11 cellular contexts compared by ENCODE assay signal in the genomic region with DNA sequence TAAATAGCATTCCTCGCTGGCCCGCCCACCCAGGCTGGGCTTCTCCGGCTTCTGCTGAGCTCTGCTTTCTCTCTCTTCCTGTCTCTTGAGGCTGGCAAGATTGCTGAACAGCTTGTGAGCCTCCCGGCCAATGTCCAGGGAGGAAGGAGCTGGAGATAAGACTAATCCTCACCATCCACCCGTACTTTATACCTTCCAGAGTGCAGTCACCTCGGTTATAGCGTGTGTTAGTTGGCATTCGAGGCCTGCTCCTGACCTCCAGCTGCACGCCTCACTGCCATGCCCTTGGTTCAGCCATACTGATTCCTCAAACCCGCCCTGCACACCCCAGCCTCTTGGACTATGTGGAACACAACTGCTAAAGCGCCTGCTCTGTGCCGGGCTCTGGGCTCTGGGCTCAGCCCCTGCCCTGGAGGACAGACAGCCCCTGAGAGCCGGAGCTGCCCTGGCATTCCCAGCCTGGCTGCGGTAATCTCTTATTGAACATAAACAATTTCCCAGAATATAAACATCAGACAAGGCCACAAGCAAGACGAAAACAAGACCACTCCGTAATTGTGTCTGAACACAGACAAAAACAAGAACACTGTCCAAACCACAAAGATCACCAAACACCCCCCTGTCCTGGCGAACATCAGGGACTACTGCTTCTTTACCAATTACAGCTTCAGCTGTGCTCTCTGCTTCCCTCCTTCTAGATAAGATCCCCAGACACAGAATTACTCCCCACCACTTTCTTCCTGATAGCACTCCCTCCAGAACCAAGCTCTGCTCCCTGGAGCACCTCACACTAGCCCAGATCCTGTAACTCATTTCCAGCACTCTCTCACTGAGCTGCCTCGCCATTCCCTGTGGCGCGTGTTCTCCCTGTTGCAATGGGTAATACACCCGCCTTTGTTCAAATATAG. TPM values are rescaled to one million over a fixed set of nuclear protein-coding genes. Genes with fewer than 3 reads are reported as not detected.
DNase-seq lines count a peak whose midpoint lies in the region; ATAC-seq, FAIRE-seq and TF ChIP-seq lines count a peak whose summit lies in the region.
"Had no signal": no experiment of that assay in that cellular context is flagged by ENCODE, and none has a peak within 500 bp of the region (broad histone marks: within the 10 kb centered on the region; RNA-seq: fewer than 3 reads in every experiment).

No MANE protein-coding gene starts in this region.

- H3K27ac ChIP-seq in hepatocyte (peak overlapping the region; percentile 56), trophoblast cell (ENCODE audit: low read depth, low read length) (peak overlapping the region; percentile 88)

- H3K79me2 ChIP-seq in hepatocyte (no peaks in the 10 kb centered on the region), trophoblast cell (ENCODE audit: control insufficient read depth, insufficient read depth, low read length, poor library complexity) (peaks cover 2% of the 10 kb centered on the region)

- no peaks in the 10 kb centered on the region for H4K20me1 ChIP-seq in hepatocyte (ENCODE audit: insufficient read depth, poor library complexity, severe bottlenecking)

- H3K9me3 ChIP-seq in hepatocyte (ENCODE audit: low read depth) (no peaks in the 10 kb centered on the region), trophoblast cell (ENCODE audit: insufficient read depth, low read depth, low read length) (no peaks in the 10 kb centered on the region)

- H3K36me3 ChIP-seq in hepatocyte (replicated peaks; ENCODE audit: insufficient read depth, low read depth), result no peaks in the 10 kb centered on the region
- no peaks in the 10 kb centered on the region for H3K36me3 ChIP-seq in trophoblast cell (ENCODE audit: control insufficient read depth in 1 of 2, insufficient read depth in 2 of 2, low read length in 2 of 2)

- no peak for TF ChIP-seq CTCF in hepatocyte (IDR thresholded peaks at IDR 0.05; ENCODE audit: poor library complexity)

- H4K8ac ChIP-seq in trophoblast cell (ENCODE audit: low read depth, low read length), result peak overlapping the region; percentile 75

- H2BK120ac ChIP-seq in trophoblast cell (ENCODE audit: insufficient read depth, low read length, poor library complexity), result peak overlapping the region; percentile 74

- no peak overlapping the region for H3K23ac ChIP-seq in trophoblast cell (ENCODE audit: low read length)

- H3K4me1 ChIP-seq in hepatocyte (ENCODE audit: insufficient read depth) (peaks cover 38% of the 10 kb centered on the region), trophoblast cell (ENCODE audit: control insufficient read depth in 1 of 2, insufficient read depth in 2 of 2, low read length in 2 of 2) (peaks cover 21 to 36% of the 10 kb centered on the region in 2 experiments)

- H3K4me3 ChIP-seq in hepatocyte (no peak overlapping the region), trophoblast cell (ENCODE audit: low read depth, low read length) (no peak overlapping the region)

- 36% methylated on average over 21 of the region's 21 CpGs for WGBS in hepatocyte (ENCODE audit: low lambda C conversion rate, missing lambda C conversion rate)
- no CpG with 5 or more reads among the region's 21 CpGs for WGBS in trophoblast cell (ENCODE audit: extremely low coverage, insufficient coverage, insufficient read length)

- H3K4ac ChIP-seq in trophoblast cell (ENCODE audit: low read depth, low read length), result no peak overlapping the region

- peak overlapping the region; percentile 31 for H2AK5ac ChIP-seq in trophoblast cell (ENCODE audit: low read length)

- peak; percentile 78 for FAIRE-seq in HTR-8/SVneo (lab: Jason Lieb, UNC)
- FAIRE-seq: RCC 7860 had no signal

- H2AFZ ChIP-seq in hepatocyte (no peak overlapping the region), trophoblast cell (ENCODE audit: insufficient read depth, low read length, poor library complexity) (no peak overlapping the region)

- peaks cover 12% of the 10 kb centered on the region for H3K79me1 ChIP-seq in trophoblast cell (ENCODE audit: low read length)

- peak overlapping the region; percentile 58 for H2BK5ac ChIP-seq in trophoblast cell (ENCODE audit: low read depth, low read length, poor library complexity)

- no peak for ATAC-seq in HG03135 (IDR thresholded peaks at IDR 0.05; ENCODE audit: unreplicated experiment)
- no peak for ATAC-seq in HG02798 (IDR thresholded peaks at IDR 0.05; ENCODE audit: poor library complexity, unreplicated experiment)
- ATAC-seq in GM18519 (IDR thresholded peaks at IDR 0.05; ENCODE audit: low FRiP score, unreplicated experiment), result no peak

- H3K4me2 ChIP-seq in hepatocyte (peak overlapping the region; percentile 23), trophoblast cell (ENCODE audit: low read length) (peak overlapping the region; percentile 51)

- peaks cover 3% of the 10 kb centered on the region for H3K27me3 ChIP-seq in hepatocyte
- H3K27me3 ChIP-seq in trophoblast cell (ENCODE audit: insufficient read depth, low read length), result no peaks in the 10 kb centered on the region

- no peak overlapping the region for H3K9ac ChIP-seq in trophoblast cell (ENCODE audit: low read length)

- peak overlapping the region; percentile 71 for H3K18ac ChIP-seq in trophoblast cell (ENCODE audit: low read length)

- H3K14ac ChIP-seq in trophoblast cell (ENCODE audit: low read length), result peak overlapping the region; percentile 72

- H2BK12ac ChIP-seq in trophoblast cell (ENCODE audit: low read length), result peak overlapping the region; percentile 79

- H3K9me2 ChIP-seq in hepatocyte (replicated peaks; ENCODE audit: insufficient read depth), result no peaks in the 10 kb centered on the region

- peak overlapping the region; percentile 70 for H4K91ac ChIP-seq in trophoblast cell (ENCODE audit: low read depth, low read length)

- no peak overlapping the region for H4K12ac ChIP-seq in trophoblast cell (ENCODE audit: low read depth, low read length)

- DNase-seq in HTR-8/SVneo (ENCODE audit: insufficient read length, low spot score), result no peak
- peak; percentile 99 for DNase-seq in amniotic epithelial cell (ENCODE audit: low read depth)
- peak; percentile 82 for DNase-seq in hepatocyte (ENCODE audit: low spot score)
- DNase-seq in trophoblast cell, result no peak
- no peak for DNase-seq in activated gamma-delta T cell treated with Interleukin-2 at 50 U/mL for 16 hours
- DNase-seq: dermis blood vessel endothelial cell, NCI-H2081 treated with DMSO at 0.1 percent for 48 hours had no signal

RNA-seq across cellular contexts. Expression of gene TLE3, which starts 57.0 kb away (rescaled TPM):
- 18.0 and 45.9 TPM in 2 replicates for total RNA-seq in hepatocyte
- polyA plus RNA-seq in hepatocyte, result 21.2 and 32.8 TPM in 2 replicates
- polyA plus RNA-seq in trophoblast cell (2013), result 139 and 146 TPM in 2 replicates

Comparison
In these comparisons a context has a peak if more than half of its experiments do, and no peak if none do; other contexts are left out.
1. DNase-seq: peak in amniotic epithelial cell (single experiment) and hepatocyte (single experiment); none in HTR-8/SVneo (single experiment), trophoblast cell (0 of 2) and activated gamma-delta T cell treated with Interleukin-2 at 50 U/mL for 16 hours (single experiment).